In genomic region chr2:70069049-70069448, GRCh38 we compare ENCODE assay signal across 8 cellular contexts. TPM values are rescaled to one million over a fixed set of nuclear protein-coding genes. Genes with fewer than 3 reads are reported as not detected.
DNase-seq lines count a peak whose midpoint lies in the region; ATAC-seq and TF ChIP-seq lines count a peak whose summit lies in the region.

No MANE protein-coding gene starts in this region.

- H3K27me3 ChIP-seq in gastroesophageal sphincter, result no peaks in the 10 kb centered on the region
- H3K27me3 ChIP-seq in MG63, result no peaks in the 10 kb centered on the region

- peak overlapping the region; percentile 36 to 76 (median 57) for H3K27ac ChIP-seq in gastroesophageal sphincter

- H3K36me3 ChIP-seq in gastroesophageal sphincter (peaks cover 0 to 55% of the 10 kb centered on the region in 2 donors), MG63 (peaks cover 24% of the 10 kb centered on the region)

- no peak for TF ChIP-seq CTCF in gastroesophageal sphincter (IDR thresholded peaks at IDR 0.05)

- no peak for TF ChIP-seq EP300 in gastroesophageal sphincter (IDR thresholded peaks at IDR 0.05)

- peak; percentile 57 for ATAC-seq in GM19328 (IDR thresholded peaks at IDR 0.05; ENCODE audit: unreplicated experiment)
- peak; percentile 73 for ATAC-seq in HG03342 (IDR thresholded peaks at IDR 0.05; ENCODE audit: unreplicated experiment)
- no peak for ATAC-seq in gastroesophageal sphincter

- H3K9me3 ChIP-seq in gastroesophageal sphincter (no peaks in the 10 kb centered on the region), MG63 (no peaks in the 10 kb centered on the region)

- WGBS in gastroesophageal sphincter (ENCODE audit: low coverage in 1 of 2), 2 donors, result 67 to 88% methylated on average over 1 of the region's 3 CpGs

- peaks cover 0 to 39% (median 9%) of the 10 kb centered on the region in 3 donors for H3K4me1 ChIP-seq in gastroesophageal sphincter

- no peak overlapping the region for H3K4me3 ChIP-seq in gastroesophageal sphincter
- H3K4me3 ChIP-seq in MG63, result no peak overlapping the region

- DNase-seq in activated CD8-positive, alpha-beta memory T cell treated with anti-CD3 and anti-CD28 coated beads for 24 hours, result peak; percentile 75
- DNase-seq in stimulated activated CD8-positive, alpha-beta memory T cell treated with anti-CD3 and anti-CD28 coated beads, Interleukin-2, amount 100 ng/mL, for 48 hours (ENCODE audit: low read depth in 2 of 2), result peak; percentile 33 to 59
- DNase-seq in MG63 (no peak), GF-D8 (lab: John Stamatoyannopoulos, UW) (no peak), nucleus accumbens (lab: John Stamatoyannopoulos, UW) (no peak)

- TF ChIP-seq POLR2A in gastroesophageal sphincter (IDR thresholded peaks at IDR 0.05), result no peak

RNA-seq across cellular contexts. Expression of gene PCBP1, which starts 18.2 kb away (rescaled TPM):
- total RNA-seq in gastroesophageal sphincter, result 100 to 1,000 TPM; 117 to 222 (median 167) TPM
- 92.9 and 104 TPM in 2 replicates for total RNA-seq in MG63 (2014; rRNA removed; shearing (Covaris generic); ENCODE audit: low replicate concordance)

Comparison
In these comparisons a context has a peak if more than half of its experiments do, and no peak if none do; other contexts are left out.
1. DNase-seq: peak in activated CD8-positive, alpha-beta memory T cell treated with anti-CD3 and anti-CD28 coated beads for 24 hours (single experiment) and stimulated activated CD8-positive, alpha-beta memory T cell treated with anti-CD3 and anti-CD28 coated beads, Interleukin-2, amount 100 ng/mL, for 48 hours (2 of 2); none in MG63 (single experiment), GF-D8 (single experiment) and nucleus accumbens (0 of 56).